In genomic region chr10:62031522-62031921, GRCh38 we compare ENCODE assay signal across 23 cellular contexts.
A peak's percentile ranks its signal among the peaks of the same experiment; 100 is the strongest.
DNase-seq lines count a peak whose midpoint lies in the region; ATAC-seq and TF ChIP-seq lines count a peak whose summit lies in the region.
"Had no signal": no experiment of that assay in that cellular context is flagged by ENCODE, and none has a peak within 500 bp of the region (broad histone marks: within the 10 kb centered on the region; RNA-seq: fewer than 3 reads in every experiment).

No MANE protein-coding gene starts in this region.

- H3K79me2 ChIP-seq in Karpas-422 (ENCODE audit: low read length): no peaks in the 10 kb centered on the region

- no peak for TF ChIP-seq CTCF in ascending aorta (IDR thresholded peaks at IDR 0.05)

- H3K9ac ChIP-seq in Karpas-422 (ENCODE audit: low read length): no peak overlapping the region

- H3K9me3 ChIP-seq in ascending aorta (no peaks in the 10 kb centered on the region), Karpas-422 (ENCODE audit: low read length) (no peaks in the 10 kb centered on the region)
- H3K9me3 ChIP-seq: heart left ventricle, left lung, sigmoid colon had no signal

- H3K36me3 Mint-ChIP-seq in activated naive CD4-positive, alpha-beta T cell treated with anti-CD3 and anti-CD28 coated beads, Interleukin-2, amount 50 U/mL, for 24 hours: peaks cover 21% of the 10 kb centered on the region

- DNase-seq in activated naive CD4-positive, alpha-beta T cell treated with Interleukin-2 at 50 U/mL for 16 hours: no peak
- peak; percentile 44 for DNase-seq in Jurkat, Clone E6-1 (ENCODE audit: low read depth, low spot score)
- no peak for DNase-seq in ascending aorta (ENCODE audit: low spot score in 2 of 2)
- DNase-seq in Karpas-422: no peak
- DNase-seq in NCI-H1417 (lab: John Stamatoyannopoulos, UW): no peak
- DNase-seq: activated CD4-positive, alpha-beta T cell treated with anti-CD3 and anti-CD28 coated beads for 1 hour; activated CD8-positive, alpha-beta memory T cell treated with anti-CD3 and anti-CD28 coated beads, Interleukin-2, amount 50 U/mL, for 48 hours; HCEC 1CT; heart left ventricle; left lung; midbrain; NCI-H1694; NCI-H69; sigmoid colon; stimulated activated CD4-positive, alpha-beta T cell treated with anti-CD3 and anti-CD28 coated beads, Interleukin-15, amount 100 ng/mL, for 24 hours; substantia nigra; SW 1271 had no signal

- H3K36me3 ChIP-seq in ascending aorta (no peaks in the 10 kb centered on the region), Karpas-422 (ENCODE audit: insufficient read depth, low read length) (no peaks in the 10 kb centered on the region)
- H3K36me3 ChIP-seq: heart left ventricle, left lung, sigmoid colon had no signal

- no peaks in the 10 kb centered on the region for H3K9me2 ChIP-seq in Karpas-422 (replicated peaks; ENCODE audit: insufficient read depth, low read length)

- ATAC-seq in HG02571 (IDR thresholded peaks at IDR 0.05; ENCODE audit: unreplicated experiment): no peak
- ATAC-seq: activated naive CD4-positive, alpha-beta T cell treated with anti-CD3 and anti-CD28 coated beads, Interleukin-2, amount 50 U/mL, for 72 hours; heart left ventricle; left lung had no signal

- H3K4me1 Mint-ChIP-seq in activated naive CD4-positive, alpha-beta T cell treated with anti-CD3 and anti-CD28 coated beads, Interleukin-2, amount 50 U/mL, for 24 hours: peaks cover 89% of the 10 kb centered on the region
- H3K4me1 Mint-ChIP-seq: neural crest cell had no signal

- H3K27ac Mint-ChIP-seq in activated naive CD4-positive, alpha-beta T cell treated with anti-CD3 and anti-CD28 coated beads, Interleukin-2, amount 50 U/mL, for 24 hours: peak overlapping the region; percentile 59

- no peak overlapping the region for H2AFZ ChIP-seq in Karpas-422 (ENCODE audit: low read length)

- H3K27me3 ChIP-seq in ascending aorta (no peaks in the 10 kb centered on the region), Karpas-422 (ENCODE audit: low read length) (no peaks in the 10 kb centered on the region)
- H3K27me3 ChIP-seq: heart left ventricle, left lung, sigmoid colon had no signal

- H4K20me1 ChIP-seq in Karpas-422 (ENCODE audit: insufficient read depth, low read depth, low read length): no peaks in the 10 kb centered on the region

- H3K27ac ChIP-seq in ascending aorta: peak overlapping the region; percentile 8 to 11
- H3K27ac ChIP-seq in Karpas-422 (ENCODE audit: low read length): no peak overlapping the region
- H3K27ac ChIP-seq: epithelial cell of prostate, heart left ventricle, left lung, sigmoid colon had no signal

- H3K9me3 Mint-ChIP-seq in activated naive CD4-positive, alpha-beta T cell treated with anti-CD3 and anti-CD28 coated beads, Interleukin-2, amount 50 U/mL, for 24 hours: no peaks in the 10 kb centered on the region
- H3K9me3 Mint-ChIP-seq: central memory CD8-positive, alpha-beta T cell; neural crest cell had no signal

- H3K27me3 Mint-ChIP-seq in activated naive CD4-positive, alpha-beta T cell treated with anti-CD3 and anti-CD28 coated beads, Interleukin-2, amount 50 U/mL, for 24 hours: no peaks in the 10 kb centered on the region
- H3K27me3 Mint-ChIP-seq: central memory CD8-positive, alpha-beta T cell had no signal

- peaks cover 1 to 25% of the 10 kb centered on the region in 2 donors for H3K4me1 ChIP-seq in ascending aorta
- no peaks in the 10 kb centered on the region for H3K4me1 ChIP-seq in Karpas-422 (ENCODE audit: low read length)

- no peak overlapping the region for H3K4me3 ChIP-seq in Jurkat, Clone E6-1 (ENCODE audit: low read length)
- H3K4me3 ChIP-seq in ascending aorta (no peak overlapping the region), Karpas-422 (ENCODE audit: low read length) (no peak overlapping the region)
- H3K4me3 ChIP-seq: heart left ventricle, left lung, sigmoid colon had no signal

- H3K4me3 Mint-ChIP-seq in activated naive CD4-positive, alpha-beta T cell treated with anti-CD3 and anti-CD28 coated beads, Interleukin-2, amount 50 U/mL, for 24 hours: no peak overlapping the region
- H3K4me3 Mint-ChIP-seq: central memory CD8-positive, alpha-beta T cell; neural crest cell had no signal

- intact Hi-C loops in ascending aorta (cut with DNase I): loop anchor here (10.0 kb wide), 1 partner anchor 197 kb away; no protein-coding TSS in a partner anchor

- H3K4me2 ChIP-seq in Karpas-422 (ENCODE audit: low read depth, low read length, poor library complexity, severe bottlenecking): no peak overlapping the region
